Comparison of ENCODE assay signal across 1 cellular context in genomic region chr12:50572275-50572674, GRCh38.
TF ChIP-seq lines count a peak whose summit lies in the region.

No MANE protein-coding gene starts in this region.

TF ChIP-seq in HepG2, 621 proteins besides CTCF, POLR2A, EP300 and RAD21 (continued from another document and continues in another):
- no peak for TF ChIP-seq ZNF280B (CRISPR knock-in tag; IDR thresholded peaks at IDR 0.05; ENCODE audit: borderline replicate concordance)
- TF ChIP-seq ZBTB46 (CRISPR knock-in tag; IDR thresholded peaks at IDR 0.05; ENCODE audit: borderline replicate concordance) = no peak
- TF ChIP-seq FOXM1 (CRISPR knock-in tag; IDR thresholded peaks at IDR 0.05) = no peak
- no peak for TF ChIP-seq AKAP8 (CRISPR knock-in tag; IDR thresholded peaks at IDR 0.05)
- TF ChIP-seq HMG20B (CRISPR knock-in tag; conservative IDR thresholded peaks at IDR 0.05) = 0 out of 2 replicates have a peak, but pooled peaks have one; percentile 21
- TF ChIP-seq ZNF468 (CRISPR knock-in tag; IDR thresholded peaks at IDR 0.05) = no peak
- TF ChIP-seq ZNF678 (CRISPR knock-in tag; IDR thresholded peaks at IDR 0.05) = no peak
- TF ChIP-seq ZNF530 (CRISPR knock-in tag; IDR thresholded peaks at IDR 0.05; ENCODE audit: low read depth) = no peak
- TF ChIP-seq CREB3 (CRISPR knock-in tag; IDR thresholded peaks at IDR 0.05) = no peak
- TF ChIP-seq KLF6 (CRISPR knock-in tag; IDR thresholded peaks at IDR 0.05) = no peak
- TF ChIP-seq ZBTB21 (CRISPR knock-in tag; IDR thresholded peaks at IDR 0.05) = no peak
- TF ChIP-seq ESRRA (CRISPR knock-in tag; IDR thresholded peaks at IDR 0.05; ENCODE audit: low read depth) = no peak
- no peak for TF ChIP-seq ZBTB2 (CRISPR knock-in tag; IDR thresholded peaks at IDR 0.05; ENCODE audit: low read depth)
- no peak for TF ChIP-seq PAF1 (CRISPR knock-in tag; IDR thresholded peaks at IDR 0.05)
- TF ChIP-seq PCBP2 (optimal IDR thresholded peaks at IDR 0.05; ENCODE audit: low read depth, low read length, poor library complexity, severe bottlenecking) = no peak
- TF ChIP-seq KIAA2018 (CRISPR knock-in tag; IDR thresholded peaks at IDR 0.05; ENCODE audit: borderline replicate concordance) = no peak
- no peak for TF ChIP-seq EHMT2 (IDR thresholded peaks at IDR 0.05; ENCODE audit: borderline replicate concordance, low read depth, low read length)
- TF ChIP-seq E2F5 (CRISPR knock-in tag; conservative IDR thresholded peaks at IDR 0.05) = no peak
- no peak for TF ChIP-seq ZNF180 (CRISPR knock-in tag; IDR thresholded peaks at IDR 0.05; ENCODE audit: borderline replicate concordance, low read depth)
- TF ChIP-seq ZMAT3 (CRISPR knock-in tag; conservative IDR thresholded peaks at IDR 0.05) = no peak
- no peak for TF ChIP-seq CENPBD1 (CRISPR knock-in tag; IDR thresholded peaks at IDR 0.05; ENCODE audit: borderline replicate concordance, low read depth)
- TF ChIP-seq ZNF556 (CRISPR knock-in tag; IDR thresholded peaks at IDR 0.05; ENCODE audit: borderline replicate concordance) = no peak
- TF ChIP-seq SP140L (CRISPR knock-in tag; IDR thresholded peaks at IDR 0.05; ENCODE audit: borderline replicate concordance) = no peak
- TF ChIP-seq MED1 (CRISPR knock-in tag; IDR thresholded peaks at IDR 0.05) = 0 out of 2 replicates have a peak, but pooled peaks have one; percentile 19
- TF ChIP-seq ZNF7 (CRISPR knock-in tag; IDR thresholded peaks at IDR 0.05) = no peak
- TF ChIP-seq ZNF343 (CRISPR knock-in tag; IDR thresholded peaks at IDR 0.05) = no peak
- TF ChIP-seq MAZ (IDR thresholded peaks at IDR 0.05; ENCODE audit: borderline replicate concordance, low read depth, low read length) = no peak
- no peak for TF ChIP-seq MAZ (CRISPR knock-in tag; IDR thresholded peaks at IDR 0.05; ENCODE audit: low read depth)
- no peak for TF ChIP-seq ZNF772 (CRISPR knock-in tag; IDR thresholded peaks at IDR 0.05)
- no peak for TF ChIP-seq ZKSCAN5 (CRISPR knock-in tag; IDR thresholded peaks at IDR 0.05)
- TF ChIP-seq TCF7L2 (IDR thresholded peaks at IDR 0.05; ENCODE audit: low read depth, low read length) = no peak
- TF ChIP-seq ZNF784 (CRISPR knock-in tag; IDR thresholded peaks at IDR 0.05; ENCODE audit: borderline replicate concordance) = no peak
- no peak for TF ChIP-seq ZFP90 (CRISPR knock-in tag; IDR thresholded peaks at IDR 0.05; ENCODE audit: borderline replicate concordance)
- TF ChIP-seq ZNF335 (CRISPR knock-in tag; IDR thresholded peaks at IDR 0.05) = no peak
- TF ChIP-seq KDM6A (CRISPR knock-in tag; IDR thresholded peaks at IDR 0.05; ENCODE audit: low read depth) = no peak
- no peak for TF ChIP-seq ZMAT5 (CRISPR knock-in tag; IDR thresholded peaks at IDR 0.05; ENCODE audit: borderline replicate concordance, low read depth)
- TF ChIP-seq RBFOX2 (IDR thresholded peaks at IDR 0.05; ENCODE audit: low read depth, low read length) = no peak
- TF ChIP-seq FOSL2 (CRISPR knock-in tag; IDR thresholded peaks at IDR 0.05) = peak; percentile 37; the same call in 1 of the 2 replicates
- no peak for TF ChIP-seq SNAPC5 (CRISPR knock-in tag; IDR thresholded peaks at IDR 0.05; ENCODE audit: borderline replicate concordance)
- TF ChIP-seq THYN1 (CRISPR knock-in tag; IDR thresholded peaks at IDR 0.05; ENCODE audit: borderline replicate concordance, low read depth) = no peak
- no peak for TF ChIP-seq PHF20 (CRISPR knock-in tag; IDR thresholded peaks at IDR 0.05)
- TF ChIP-seq ZBTB44 (CRISPR knock-in tag; IDR thresholded peaks at IDR 0.05) = no peak
- TF ChIP-seq MATR3 (CRISPR knock-in tag; IDR thresholded peaks at IDR 0.05) = no peak
- TF ChIP-seq HIC2 (CRISPR knock-in tag; IDR thresholded peaks at IDR 0.05; ENCODE audit: low read depth) = no peak
- TF ChIP-seq KDM3A (CRISPR knock-in tag; IDR thresholded peaks at IDR 0.05; ENCODE audit: low read depth) = no peak
